ENCODE assay signal across 10 cellular contexts in the genomic region with DNA sequence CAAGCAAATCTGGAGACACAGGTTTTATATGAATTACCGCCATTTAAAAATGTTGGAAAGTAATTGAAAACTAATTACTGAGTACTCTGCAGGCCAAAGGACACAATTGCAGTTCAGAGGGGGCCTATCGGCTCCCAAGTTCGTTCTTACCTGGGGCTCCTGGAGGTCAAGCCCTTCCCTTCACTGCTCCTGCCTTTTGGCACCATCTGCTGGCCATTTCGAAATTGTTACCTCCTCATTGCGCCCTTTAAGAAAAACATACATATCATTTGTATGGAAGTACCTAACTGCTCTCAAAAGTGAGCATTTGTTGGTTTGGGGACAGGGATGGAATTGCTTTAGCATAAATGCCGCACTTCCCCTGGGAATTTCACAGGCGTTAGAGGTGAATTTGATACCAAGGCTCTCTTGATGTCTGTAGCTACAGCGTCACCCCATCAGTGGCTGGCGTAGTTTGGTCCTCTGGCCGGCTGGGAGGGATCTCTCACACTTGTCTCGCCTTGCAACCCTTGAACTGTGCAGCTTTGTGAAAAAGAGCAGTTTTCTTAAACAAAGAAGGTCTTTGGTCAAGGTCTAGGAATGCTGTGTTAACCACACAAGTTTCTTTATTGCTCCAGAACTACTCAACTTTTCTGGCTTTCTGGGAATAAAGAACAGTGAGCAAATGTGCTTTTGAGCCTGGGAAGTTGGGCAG.
A peak's percentile ranks its signal among the peaks of the same experiment; 100 is the strongest.
DNase-seq lines count a peak whose midpoint lies in the region; ATAC-seq, FAIRE-seq and TF ChIP-seq lines count a peak whose summit lies in the region.
"Had no signal": no experiment of that assay in that cellular context is flagged by ENCODE, and none has a peak within 500 bp of the region (broad histone marks: within the 10 kb centered on the region; RNA-seq: fewer than 3 reads in every experiment).

No MANE protein-coding gene starts in this region.

- H2BK120ac ChIP-seq in H9 (ENCODE audit: low read depth, low read length, poor library complexity, severe bottlenecking): no peak overlapping the region

- peaks cover 25% of the 10 kb centered on the region for H3K27me3 Mint-ChIP-seq in activated CD8-positive, alpha-beta memory T cell treated with anti-CD3 and anti-CD28 coated beads, Interleukin-2, amount 10 ng/mL, durations not matched to agents 7 days and 5 days
- no peaks in the 10 kb centered on the region; the same call in 1 of the 2 replicates for H3K27me3 Mint-ChIP-seq in H9 (ENCODE audit: low read depth)

- no peaks in the 10 kb centered on the region for H3K9me3 ChIP-seq in H9 (ENCODE audit: control insufficient read depth, low read depth, low read length)
- H3K9me3 ChIP-seq in adipocyte (ENCODE audit: control insufficient read depth, low read length): no peaks in the 10 kb centered on the region
- no peaks in the 10 kb centered on the region for H3K9me3 ChIP-seq in kidney (ENCODE audit: control insufficient read depth in 1 of 2, low read length in 2 of 2)
- H3K9me3 ChIP-seq in testis: no peaks in the 10 kb centered on the region

- H3K23ac ChIP-seq in H9 (ENCODE audit: insufficient read length, low read depth, low read length): no peak overlapping the region

- H3T11ph ChIP-seq in H9 (ENCODE audit: low read length): no peak overlapping the region

- CTCF ChIA-PET in activated CD8-positive, alpha-beta memory T cell treated with anti-CD3 and anti-CD28 coated beads, Interleukin-2, amount 10 ng/mL, durations not matched to agents 7 days and 5 days (lab: Charles Lee): interaction anchor here (1.1 kb wide), 1 partner anchor 52 kb away, joined by 3 read pairs; no protein-coding TSS in a partner anchor

- no peak overlapping the region for H4K8ac ChIP-seq in H9 (replicated peaks; ENCODE audit: insufficient read length, low read depth, low read length)

- H2BK12ac ChIP-seq in H9 (ENCODE audit: insufficient read length, low read depth, low read length): no peak overlapping the region

- H3K79me2 ChIP-seq in H9 (ENCODE audit: insufficient read depth, low read length): no peaks in the 10 kb centered on the region

- TF ChIP-seq CTCF in H9 (conservative IDR thresholded peaks at IDR 0.05) (peak; percentile 92), kidney (IDR thresholded peaks at IDR 0.05; ENCODE audit: borderline replicate concordance, extremely low read depth, insufficient read depth) (peak; percentile 58), testis (IDR thresholded peaks at IDR 0.05) (peak; percentile 17 to 46 (median 44))

- no peak for ATAC-seq in activated CD8-positive, alpha-beta memory T cell treated with anti-CD3 and anti-CD28 coated beads, Interleukin-2, amount 10 ng/mL, durations not matched to agents 7 days and 5 days

- WGBS in H9 (ENCODE audit: extremely low coverage, insufficient read length, low lambda C conversion rate): no CpG with 5 or more reads among the region's 11 CpGs
- whole genome bisulfite sequencing in testis, 2 donors: 44 to 55% methylated on average over 11 of the region's 11 CpGs

- no peak overlapping the region for H3K18ac ChIP-seq in H9 (ENCODE audit: insufficient read length, low read depth, low read length)

- no peak overlapping the region for H3K4me3 Mint-ChIP-seq in activated CD8-positive, alpha-beta memory T cell treated with anti-CD3 and anti-CD28 coated beads, Interleukin-2, amount 10 ng/mL, durations not matched to agents 7 days and 5 days
- H3K4me3 Mint-ChIP-seq in H9: no peak overlapping the region
- H3K4me3 Mint-ChIP-seq: dendritic cell treated with granulocyte-macrophage colony-stimulating factor and Interleukin-4, amounts not matched to agents 40 ng/mL and 50 ng/mL, for 4 days; stimulated activated naive CD8-positive, alpha-beta T cell treated with anti-CD3 and anti-CD28 coated beads, Interleukin-15, Interleukin-2, amounts not matched to agents 100 ng/mL and 50 ng/mL, for 24 hours had no signal

- H4K91ac ChIP-seq in H9 (ENCODE audit: insufficient read length, low read depth, low read length): no peak overlapping the region

- no peak overlapping the region for H3K4me3 ChIP-seq in adipocyte (ENCODE audit: low read length)
- no peak overlapping the region for H3K4me3 ChIP-seq in kidney (ENCODE audit: low read length in 2 of 2)
- no peak overlapping the region for H3K4me3 ChIP-seq in testis

- H2BK20ac ChIP-seq in H9 (ENCODE audit: low read depth, low read length, poor library complexity, severe bottlenecking): no peak overlapping the region

- H3K27me3 ChIP-seq in H9 (ENCODE audit: insufficient read depth, low read length) (no peaks in the 10 kb centered on the region), adipocyte (replicated peaks; ENCODE audit: control insufficient read depth, insufficient read depth, low read length) (no peaks in the 10 kb centered on the region), testis (no peaks in the 10 kb centered on the region)

- H3K9ac ChIP-seq in H9 (ENCODE audit: extremely low read depth, insufficient read length, low read length): no peak overlapping the region
- H3K9ac ChIP-seq in adipocyte (ENCODE audit: low read length): no peak overlapping the region
- no peak overlapping the region for H3K9ac ChIP-seq in kidney (ENCODE audit: low read length in 2 of 2)

- H3K9me3 Mint-ChIP-seq in activated CD8-positive, alpha-beta memory T cell treated with anti-CD3 and anti-CD28 coated beads, Interleukin-2, amount 10 ng/mL, durations not matched to agents 7 days and 5 days (ENCODE audit: low read depth): no peaks in the 10 kb centered on the region
- no peaks in the 10 kb centered on the region; a peak in 1 of 5 replicates for H3K9me3 Mint-ChIP-seq in H9
- H3K9me3 Mint-ChIP-seq: dendritic cell treated with granulocyte-macrophage colony-stimulating factor and Interleukin-4, amounts not matched to agents 40 ng/mL and 50 ng/mL, for 4 days had no signal

- H3K14ac ChIP-seq in H9 (ENCODE audit: insufficient read depth, low read length): no peak overlapping the region

- no peak overlapping the region for H2BK5ac ChIP-seq in H9 (ENCODE audit: insufficient read length, low read length)

- H3K4me2 ChIP-seq in H9 (ENCODE audit: insufficient read depth, insufficient read length, low read length): no peak overlapping the region

- no peak overlapping the region for H2BK15ac ChIP-seq in H9 (ENCODE audit: low read depth, low read length)

- no peak overlapping the region for H3K56ac ChIP-seq in H9 (ENCODE audit: insufficient read length, low read depth, low read length)

- H3K36me3 ChIP-seq in adipocyte (ENCODE audit: control insufficient read depth, insufficient read depth, low read length, severe bottlenecking) (no peaks in the 10 kb centered on the region), kidney (ENCODE audit: control insufficient read depth in 1 of 2, insufficient read depth in 2 of 2, low read length in 2 of 2) (peaks cover 19 to 39% of the 10 kb centered on the region in 2 donors), testis (ENCODE audit: low read depth, missing control alignments) (no peaks in the 10 kb centered on the region)

- H2AFZ ChIP-seq in H9 (ENCODE audit: low read length): no peak overlapping the region

- H4K5ac ChIP-seq in H9 (ENCODE audit: insufficient read length, low read depth, low read length): no peak overlapping the region

- H3K4me1 Mint-ChIP-seq in activated CD8-positive, alpha-beta memory T cell treated with anti-CD3 and anti-CD28 coated beads, Interleukin-2, amount 10 ng/mL, durations not matched to agents 7 days and 5 days: no peaks in the 10 kb centered on the region
- peaks cover 16% of the 10 kb centered on the region in 2 experiments for H3K4me1 Mint-ChIP-seq in H9

- H3K4me1 ChIP-seq in H9 (ENCODE audit: insufficient read depth, low read length) (no peaks in the 10 kb centered on the region), adipocyte (ENCODE audit: control insufficient read depth, insufficient read depth, low read length) (no peaks in the 10 kb centered on the region), kidney (ENCODE audit: control insufficient read depth in 1 of 2, insufficient read depth in 1 of 2, low read depth in 1 of 2, low read length in 2 of 2) (peaks cover 4 to 10% of the 10 kb centered on the region in 2 donors), testis (no peaks in the 10 kb centered on the region)

- intact Hi-C loops in kidney (cut with DNase I): no loop called here
- intact Hi-C loops in testis (cut with DNase I; ENCODE audit: low total_unique reads): no loop called here

- no peak overlapping the region for H2AK5ac ChIP-seq in H9 (ENCODE audit: insufficient read length, low read length)

- H3K27ac ChIP-seq in H9 (ENCODE audit: insufficient read length, low read depth, low read length): no peak overlapping the region
- H3K27ac ChIP-seq in kidney (ENCODE audit: low read depth in 2 of 2, low read length in 2 of 2): no peak overlapping the region
- peak overlapping the region in 1 of 2 donors; percentile 41 for H3K27ac ChIP-seq in testis

- peak; percentile 43 for DNase-seq in activated CD8-positive, alpha-beta memory T cell treated with anti-CD3 and anti-CD28 coated beads, Interleukin-2, amount 10 ng/mL, durations not matched to agents 7 days and 5 days
- no peak for DNase-seq in activated CD8-positive, alpha-beta memory T cell treated with anti-CD3 and anti-CD28 coated beads for 24 hours
- DNase-seq in H9: peak; percentile 76
- peak; percentile 22 for DNase-seq in NCI-H1694 (lab: John Stamatoyannopoulos, UW)
- DNase-seq in adipocyte (ENCODE audit: low read depth): peak; percentile 67
- DNase-seq in kidney: no peak
- peak; percentile 67 for DNase-seq in testis
- no peak for DNase-seq in 8988T

- no peak for FAIRE-seq in kidney (lab: Jason Lieb, UNC)

- H3K4ac ChIP-seq in H9 (ENCODE audit: low read depth, low read length): no peak overlapping the region

- H4K20me1 ChIP-seq in H9 (ENCODE audit: control insufficient read depth, insufficient read depth, insufficient read length): no peaks in the 10 kb centered on the region

- H3K23me2 ChIP-seq in H9 (ENCODE audit: insufficient read length, low read depth, low read length, poor library complexity, severe bottlenecking): no peaks in the 10 kb centered on the region

- H3K36me3 Mint-ChIP-seq in activated CD8-positive, alpha-beta memory T cell treated with anti-CD3 and anti-CD28 coated beads, Interleukin-2, amount 10 ng/mL, durations not matched to agents 7 days and 5 days: no peaks in the 10 kb centered on the region
- H3K36me3 Mint-ChIP-seq in H9 (ENCODE audit: insufficient read depth in 1 of 3, low read depth in 3 of 3): peaks cover 2 to 10% (median 5%) of the 10 kb centered on the region in 3 experiments

- H3K27ac Mint-ChIP-seq in activated CD8-positive, alpha-beta memory T cell treated with anti-CD3 and anti-CD28 coated beads, Interleukin-2, amount 10 ng/mL, durations not matched to agents 7 days and 5 days: no peak overlapping the region
- H3K27ac Mint-ChIP-seq in H9: no peak overlapping the region; a peak in 2 of 7 replicates
- H3K27ac Mint-ChIP-seq: dendritic cell treated with granulocyte-macrophage colony-stimulating factor and Interleukin-4, amounts not matched to agents 40 ng/mL and 50 ng/mL, for 4 days; stimulated activated naive CD8-positive, alpha-beta T cell treated with anti-CD3 and anti-CD28 coated beads, Interleukin-15, Interleukin-2, amounts not matched to agents 100 ng/mL and 50 ng/mL, for 24 hours had no signal

- H3K79me1 ChIP-seq in H9 (ENCODE audit: insufficient read depth, low read depth, low read length, poor library complexity, severe bottlenecking): no peaks in the 10 kb centered on the region

- no peak for TF ChIP-seq POLR2A in testis (IDR thresholded peaks at IDR 0.05)

Comparison
In these comparisons a context has a peak if more than half of its experiments do, and no peak if none do; other contexts are left out.
1. DNase-seq: peak in activated CD8-positive, alpha-beta memory T cell treated with anti-CD3 and anti-CD28 coated beads, Interleukin-2, amount 10 ng/mL, durations not matched to agents 7 days and 5 days (single experiment), H9 (single experiment), NCI-H1694 (single experiment), adipocyte (single experiment) and testis (single experiment); none in activated CD8-positive, alpha-beta memory T cell treated with anti-CD3 and anti-CD28 coated beads for 24 hours (single experiment), kidney (single experiment) and 8988T (single experiment).
2. Peak in every context shown above with its lines, with median percentiles within 50 percentile points of each other: CTCF ChIP-seq.